Comparison of ENCODE assay signal across 15 cellular contexts in genomic region chr12:97267803-97268202, GRCh38.
DNase-seq lines count a peak whose midpoint lies in the region; ATAC-seq and TF ChIP-seq lines count a peak whose summit lies in the region.
"Had no signal": no experiment of that assay in that cellular context is flagged by ENCODE, and none has a peak within 500 bp of the region (broad histone marks: within the 10 kb centered on the region; RNA-seq: fewer than 3 reads in every experiment).

No MANE protein-coding gene starts in this region.

- H3K9me3 ChIP-seq in upper lobe of right lung = no peaks in the 10 kb centered on the region
- H3K9me3 ChIP-seq: SK-N-SH had no signal

- no peak for TF ChIP-seq CTCF in nephron progenitor cell (IDR thresholded peaks at IDR 0.05)
- no peak for TF ChIP-seq CTCF in upper lobe of right lung (IDR thresholded peaks at IDR 0.05)

- intact Hi-C loops in upper lobe of right lung (cut with DNase I) = no loop called here

- peaks cover 38% of the 10 kb centered on the region for H3K9me3 Mint-ChIP-seq in nephron progenitor cell
- H3K9me3 Mint-ChIP-seq: CD8-positive, alpha-beta T cell had no signal

- peaks cover 18% of the 10 kb centered on the region for H3K4me1 Mint-ChIP-seq in nephron progenitor cell

- no peaks in the 10 kb centered on the region for H3K27me3 Mint-ChIP-seq in nephron progenitor cell (ENCODE audit: low read depth, poor library complexity)

- H3K27me3 ChIP-seq in upper lobe of right lung = no peaks in the 10 kb centered on the region
- H3K27me3 ChIP-seq: BLaER1 had no signal

- no peak overlapping the region for H3K27ac ChIP-seq in upper lobe of right lung
- H3K27ac ChIP-seq: BLaER1 had no signal

- H3K4me1 ChIP-seq in upper lobe of right lung = no peaks in the 10 kb centered on the region
- H3K4me1 ChIP-seq: BLaER1 had no signal

- peaks cover 19% of the 10 kb centered on the region for H3K36me3 Mint-ChIP-seq in nephron progenitor cell (ENCODE audit: low read depth)
- H3K36me3 Mint-ChIP-seq: CD8-positive, alpha-beta T cell had no signal

- H3K36me3 ChIP-seq in upper lobe of right lung = no peaks in the 10 kb centered on the region
- H3K36me3 ChIP-seq: BLaER1 had no signal

- peak; percentile 51 for ATAC-seq in upper lobe of right lung
- ATAC-seq in HG02885 (IDR thresholded peaks at IDR 0.05; ENCODE audit: poor library complexity, unreplicated experiment) = no peak
- ATAC-seq: CD8-positive, alpha-beta T cell; K562 had no signal

- peak overlapping the region; percentile 15 for H3K27ac Mint-ChIP-seq in nephron progenitor cell
- H3K27ac Mint-ChIP-seq: CD8-positive, alpha-beta T cell had no signal

- DNase-seq in NCI-H69 (lab: John Stamatoyannopoulos, UW) (peak; percentile 61), islet precursor cell (peak; percentile 73), nephron progenitor cell (no peak), upper lobe of right lung (no peak), NCI-H1694 treated with DMSO at 0.1 percent for 48 hours (lab: John Stamatoyannopoulos, UW) (no peak), EL (no peak)
- DNase-seq: CD8-positive, alpha-beta T cell; NCI-H1105; NCI-H2081 treated with DMSO at 0.1 percent for 48 hours; NCI-H774; SHP77; SK-N-SH had no signal

- H3K4me3 ChIP-seq in upper lobe of right lung = no peak overlapping the region
- H3K4me3 ChIP-seq: BLaER1, K562 had no signal

- no peak overlapping the region for H3K4me3 Mint-ChIP-seq in nephron progenitor cell
- H3K4me3 Mint-ChIP-seq: CD8-positive, alpha-beta T cell had no signal

Comparison
In these comparisons a context has a peak if more than half of its experiments do, and no peak if none do; other contexts are left out.
1. DNase-seq: peak in NCI-H69 (single experiment) and islet precursor cell (single experiment); none in nephron progenitor cell (single experiment), upper lobe of right lung (single experiment), NCI-H1694 treated with DMSO at 0.1 percent for 48 hours (single experiment) and EL (single experiment).